Comparison of ENCODE assay signal across 12 cellular contexts in the genomic region with DNA sequence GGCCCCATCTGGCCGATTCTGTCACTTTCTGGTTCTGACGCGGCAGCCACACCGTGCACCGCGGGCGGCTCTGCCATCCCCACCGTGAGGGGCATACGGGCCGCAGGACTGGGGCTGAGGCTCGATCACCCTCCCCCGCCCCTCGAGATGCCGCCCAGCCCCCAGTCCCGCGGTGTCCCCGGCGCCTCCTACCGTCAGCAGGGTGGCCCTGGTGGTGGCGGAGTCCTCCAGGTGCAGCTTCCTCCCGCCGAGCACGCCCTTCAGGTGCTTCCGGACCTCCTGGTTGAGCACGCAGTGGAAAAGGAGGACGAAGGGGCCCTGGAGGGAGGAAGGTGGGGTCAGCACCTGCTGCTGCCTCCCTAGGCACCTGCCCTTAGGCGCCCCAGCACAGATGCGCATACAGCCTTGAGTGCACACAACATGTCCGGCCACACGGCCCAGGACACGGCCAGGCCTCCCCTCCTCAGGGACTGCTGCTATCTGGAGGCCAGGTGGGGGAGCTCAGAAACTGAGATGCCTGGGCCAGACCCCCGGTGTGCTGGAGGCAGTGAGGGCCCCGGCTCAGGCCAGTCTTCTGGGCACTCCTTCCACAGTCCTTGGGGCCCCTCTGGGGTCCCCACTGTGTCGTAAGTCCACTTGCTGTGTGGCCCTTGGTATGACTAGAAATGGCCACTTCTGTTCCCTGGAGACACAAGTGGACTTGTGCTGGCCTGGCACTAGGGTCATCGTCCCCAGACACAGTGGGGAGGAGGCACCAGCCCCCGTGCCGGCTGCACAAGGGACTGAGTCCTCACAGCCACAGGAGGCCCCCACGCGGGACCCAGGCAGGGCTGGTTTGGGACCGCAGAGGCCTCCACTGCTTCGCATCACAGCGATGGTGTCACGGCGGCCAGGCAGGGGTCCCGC. TPM values are rescaled to one million over a fixed set of nuclear protein-coding genes. Genes with fewer than 3 reads are reported as not detected.
DNase-seq lines count a peak whose midpoint lies in the region; ATAC-seq and TF ChIP-seq lines count a peak whose summit lies in the region.
"Had no signal": no experiment of that assay in that cellular context is flagged by ENCODE, and none has a peak within 500 bp of the region (broad histone marks: within the 10 kb centered on the region; RNA-seq: fewer than 3 reads in every experiment).

No MANE protein-coding gene starts in this region.

- no peak overlapping the region for H3K4me3 ChIP-seq in left ventricle myocardium inferior
- H3K4me3 ChIP-seq in Jurkat, Clone E6-1 (ENCODE audit: low read length): no peak overlapping the region
- peak overlapping the region; percentile 35 for H3K4me3 ChIP-seq in effector memory CD4-positive, alpha-beta T cell (ENCODE audit: insufficient read depth, low read depth, low read length, poor library complexity, severe bottlenecking)

- H3K36me3 ChIP-seq in left ventricle myocardium inferior: no peaks in the 10 kb centered on the region
- no peaks in the 10 kb centered on the region for H3K36me3 ChIP-seq in effector memory CD4-positive, alpha-beta T cell (ENCODE audit: control insufficient read depth, insufficient read depth, low read length)

- ATAC-seq in Right ventricle myocardium inferior (no peak), GM21717 (IDR thresholded peaks at IDR 0.05; ENCODE audit: unreplicated experiment) (no peak), GM21786 (IDR thresholded peaks at IDR 0.05; ENCODE audit: unreplicated experiment) (no peak)
- peak; percentile 18 for ATAC-seq in stimulated activated naive CD8-positive, alpha-beta T cell treated with anti-CD3 and anti-CD28 coated beads, Interleukin-15, amount 100 ng/mL, for 72 hours

- H3K4me1 Mint-ChIP-seq in stimulated activated naive CD8-positive, alpha-beta T cell treated with anti-CD3 and anti-CD28 coated beads, Interleukin-15, amount 100 ng/mL, for 72 hours: peaks cover 30% of the 10 kb centered on the region

- H3K9me3 ChIP-seq in left ventricle myocardium inferior (replicated peaks): no peaks in the 10 kb centered on the region
- H3K9me3 ChIP-seq in effector memory CD4-positive, alpha-beta T cell (ENCODE audit: control insufficient read depth, low read length): no peaks in the 10 kb centered on the region

- no peak overlapping the region for H3K27ac ChIP-seq in left ventricle myocardium inferior (replicated peaks)
- no peak overlapping the region for H3K27ac ChIP-seq in effector memory CD4-positive, alpha-beta T cell (ENCODE audit: insufficient read depth, low read length, poor library complexity, severe bottlenecking)

- DNase-seq in Right ventricle myocardium inferior (ENCODE audit: missing footprints) (peak; percentile 57), left ventricle myocardium inferior (no peak), NCI-H1105 (lab: John Stamatoyannopoulos, UW) (no peak)
- DNase-seq in Jurkat, Clone E6-1 (ENCODE audit: low read depth, low spot score): peak; percentile 17
- DNase-seq in effector memory CD4-positive, alpha-beta T cell: no peak
- no peak for DNase-seq in stimulated activated naive CD8-positive, alpha-beta T cell treated with anti-CD3 and anti-CD28 coated beads, Interleukin-15, amount 100 ng/mL, for 72 hours
- DNase-seq: T1000 had no signal

- no peak overlapping the region for H3K27ac Mint-ChIP-seq in stimulated activated naive CD8-positive, alpha-beta T cell treated with anti-CD3 and anti-CD28 coated beads, Interleukin-15, amount 100 ng/mL, for 72 hours
- H3K27ac Mint-ChIP-seq: dendritic cell treated with granulocyte-macrophage colony-stimulating factor and Interleukin-4, amounts not matched to agents 40 ng/mL and 50 ng/mL, for 4 days; stimulated activated naive CD8-positive, alpha-beta T cell treated with anti-CD3 and anti-CD28 coated beads, Interleukin-15, Interleukin-2, amounts not matched to agents 100 ng/mL and 50 ng/mL, for 24 hours had no signal

- H3K27me3 Mint-ChIP-seq in stimulated activated naive CD8-positive, alpha-beta T cell treated with anti-CD3 and anti-CD28 coated beads, Interleukin-15, amount 100 ng/mL, for 72 hours: peaks cover 28% of the 10 kb centered on the region
- H3K27me3 Mint-ChIP-seq: stimulated activated naive CD8-positive, alpha-beta T cell treated with anti-CD3 and anti-CD28 coated beads, Interleukin-15, Interleukin-2, amounts not matched to agents 100 ng/mL and 50 ng/mL, for 24 hours had no signal

- peaks cover 30% of the 10 kb centered on the region for H3K27me3 ChIP-seq in left ventricle myocardium inferior (ENCODE audit: low read depth)
- H3K27me3 ChIP-seq in effector memory CD4-positive, alpha-beta T cell (replicated peaks; ENCODE audit: control insufficient read depth, insufficient read depth, low read length, poor library complexity, severe bottlenecking): peaks cover 3% of the 10 kb centered on the region

- H3K4me3 Mint-ChIP-seq in stimulated activated naive CD8-positive, alpha-beta T cell treated with anti-CD3 and anti-CD28 coated beads, Interleukin-15, amount 100 ng/mL, for 72 hours: peak overlapping the region in 1 of 2 donors; percentile 53
- H3K4me3 Mint-ChIP-seq: CD14-positive monocyte; dendritic cell treated with granulocyte-macrophage colony-stimulating factor and Interleukin-4, amounts not matched to agents 40 ng/mL and 50 ng/mL, for 4 days; stimulated activated naive CD8-positive, alpha-beta T cell treated with anti-CD3 and anti-CD28 coated beads, Interleukin-15, Interleukin-2, amounts not matched to agents 100 ng/mL and 50 ng/mL, for 24 hours had no signal

- no peaks in the 10 kb centered on the region for H3K9me3 Mint-ChIP-seq in stimulated activated naive CD8-positive, alpha-beta T cell treated with anti-CD3 and anti-CD28 coated beads, Interleukin-15, amount 100 ng/mL, for 72 hours
- H3K9me3 Mint-ChIP-seq: CD14-positive monocyte; dendritic cell treated with granulocyte-macrophage colony-stimulating factor and Interleukin-4, amounts not matched to agents 40 ng/mL and 50 ng/mL, for 4 days; stimulated activated naive CD8-positive, alpha-beta T cell treated with anti-CD3 and anti-CD28 coated beads, Interleukin-15, Interleukin-2, amounts not matched to agents 100 ng/mL and 50 ng/mL, for 24 hours had no signal

- intact Hi-C loops in Right ventricle myocardium inferior (cut with DNase I) (loop anchor here (2.0 kb wide), 1 partner anchor 176 kb away; no protein-coding TSS in a partner anchor), left ventricle myocardium inferior (cut with micrococcal nuclease) (loop anchor here (10.0 kb wide), 1 partner anchor 178 kb away; no protein-coding TSS in a partner anchor)

- H3K4me1 ChIP-seq in left ventricle myocardium inferior: no peaks in the 10 kb centered on the region
- peaks cover 11% of the 10 kb centered on the region for H3K4me1 ChIP-seq in effector memory CD4-positive, alpha-beta T cell (ENCODE audit: control insufficient read depth, insufficient read depth, low read length, poor library complexity, severe bottlenecking)

- TF ChIP-seq CTCF in left ventricle myocardium inferior (IDR thresholded peaks at IDR 0.05; ENCODE audit: borderline replicate concordance): no peak

RNA-seq across cellular contexts. Expression of gene TRMU, which starts 31.5 kb away (rescaled TPM):
- total RNA-seq in Right ventricle myocardium inferior (42.2 TPM), left ventricle myocardium inferior (42.0 TPM)
- polyA plus RNA-seq in Jurkat, Clone E6-1 (2012; ENCODE audit: insufficient read depth, insufficient read length): 75.0 TPM

Comparison
In these comparisons a context has a peak if more than half of its experiments do, and no peak if none do; other contexts are left out.
1. DNase-seq: peak in Right ventricle myocardium inferior (single experiment) and Jurkat, Clone E6-1 (single experiment); none in left ventricle myocardium inferior (single experiment), effector memory CD4-positive, alpha-beta T cell (0 of 3), stimulated activated naive CD8-positive, alpha-beta T cell treated with anti-CD3 and anti-CD28 coated beads, Interleukin-15, amount 100 ng/mL, for 72 hours (0 of 2) and NCI-H1105 (single experiment).